8 cellular contexts compared by ENCODE assay signal in genomic region chr2:165793779-165794519, GRCh38. TPM values are rescaled to one million over a fixed set of nuclear protein-coding genes. Genes with fewer than 3 reads are reported as not detected.
DNase-seq lines count a peak whose midpoint lies in the region; ATAC-seq and TF ChIP-seq lines count a peak whose summit lies in the region.

Gene GALNT3 (minus strand): TSS chr2:165794247. CDS start chr2:165770700, 23,547 bp downstream.

- TF ChIP-seq CTCF in left lung (IDR thresholded peaks at IDR 0.05) = no peak

- ATAC-seq in GM21515 (IDR thresholded peaks at IDR 0.05; ENCODE audit: unreplicated experiment) (peak; percentile 36), left lung (peak; percentile 91)
- peak; percentile 51 for ATAC-seq in stimulated activated effector memory CD8-positive, alpha-beta T cell treated with anti-CD3 and anti-CD28 coated beads, Interleukin-12 subunit alpha, Interleukin-12 subunit beta, amount 100 ng/mL, for 72 hours

- no peaks in the 10 kb centered on the region for H3K9me3 Mint-ChIP-seq in stimulated activated effector memory CD8-positive, alpha-beta T cell treated with anti-CD3 and anti-CD28 coated beads, Interleukin-12 subunit alpha, Interleukin-12 subunit beta, amount 100 ng/mL, for 72 hours

- peak within 1 kb of the TSS; percentile 43 to 62 for H3K4me3 ChIP-seq in left lung

- DNase-seq in DMS53 treated with DMSO at 0.1 percent for 48 hours (lab: John Stamatoyannopoulos, UW; ENCODE audit: unreplicated experiment) = peak; percentile 92
- peak; percentile 37 for DNase-seq in HuH-7.5 (ENCODE audit: low spot score)
- peak; percentile 13 for DNase-seq in T-helper 22 cell (ENCODE audit: low read depth)
- DNase-seq in cerebellar cortex (ENCODE audit: low spot score) = peak; percentile 3
- DNase-seq in left lung = peak; percentile 90 to 95
- DNase-seq in stimulated activated effector memory CD8-positive, alpha-beta T cell treated with anti-CD3 and anti-CD28 coated beads, Interleukin-12 subunit alpha, Interleukin-12 subunit beta, amount 100 ng/mL, for 72 hours (ENCODE audit: low spot score in 2 of 2) = peak; percentile 11 to 63
- DNase-seq in SK-N-DZ (ENCODE audit: low spot score) = no peak

- H3K4me3 Mint-ChIP-seq in stimulated activated effector memory CD8-positive, alpha-beta T cell treated with anti-CD3 and anti-CD28 coated beads, Interleukin-12 subunit alpha, Interleukin-12 subunit beta, amount 100 ng/mL, for 72 hours = peak within 1 kb of the TSS; percentile 81

- peak within 1 kb of the TSS; percentile 87 to 88 for H3K27ac ChIP-seq in left lung

- no peaks in the 10 kb centered on the region for H3K9me3 ChIP-seq in left lung

- H3K36me3 Mint-ChIP-seq in stimulated activated effector memory CD8-positive, alpha-beta T cell treated with anti-CD3 and anti-CD28 coated beads, Interleukin-12 subunit alpha, Interleukin-12 subunit beta, amount 100 ng/mL, for 72 hours = peaks cover 5% of the 10 kb centered on the region

- H3K27ac Mint-ChIP-seq in stimulated activated effector memory CD8-positive, alpha-beta T cell treated with anti-CD3 and anti-CD28 coated beads, Interleukin-12 subunit alpha, Interleukin-12 subunit beta, amount 100 ng/mL, for 72 hours = peak within 1 kb of the TSS; percentile 96

- H3K4me1 Mint-ChIP-seq in stimulated activated effector memory CD8-positive, alpha-beta T cell treated with anti-CD3 and anti-CD28 coated beads, Interleukin-12 subunit alpha, Interleukin-12 subunit beta, amount 100 ng/mL, for 72 hours = peaks cover 42% of the 10 kb centered on the region

- H3K4me1 ChIP-seq in left lung = peaks cover 4 to 28% of the 10 kb centered on the region in 2 donors

- peaks cover 9 to 15% of the 10 kb centered on the region in 2 donors for H3K27me3 ChIP-seq in left lung

- H3K36me3 ChIP-seq in left lung = no peaks in the 10 kb centered on the region

- intact Hi-C loops in left lung (cut with DNase I) = no loop called here

RNA-seq across cellular contexts. Expression of gene GALNT3, which starts in this region (rescaled TPM):
- total RNA-seq in left lung = 10 to 100 TPM; 36.3 to 37.7 TPM
- polyA plus RNA-seq in SK-N-DZ (2014; cell fraction: cytosol; rRNA removed) = 0.06 TPM in 1 of 2 replicates, not detected in the other
- polyA plus RNA-seq in SK-N-DZ (2014; cell fraction: nucleus; rRNA removed) = 0.14 and 0.16 TPM in 2 replicates

Comparison
In these comparisons a context has a peak if more than half of its experiments do, and no peak if none do; other contexts are left out.
1. ATAC-seq: peak in every context shown above with its lines; median percentile 91 in left lung; 51 in stimulated activated effector memory CD8-positive, alpha-beta T cell treated with anti-CD3 and anti-CD28 coated beads, Interleukin-12 subunit alpha, Interleukin-12 subunit beta, amount 100 ng/mL, for 72 hours; 36 in GM21515.